Comparison of ENCODE assay signal across 16 cellular contexts in the genomic region with DNA sequence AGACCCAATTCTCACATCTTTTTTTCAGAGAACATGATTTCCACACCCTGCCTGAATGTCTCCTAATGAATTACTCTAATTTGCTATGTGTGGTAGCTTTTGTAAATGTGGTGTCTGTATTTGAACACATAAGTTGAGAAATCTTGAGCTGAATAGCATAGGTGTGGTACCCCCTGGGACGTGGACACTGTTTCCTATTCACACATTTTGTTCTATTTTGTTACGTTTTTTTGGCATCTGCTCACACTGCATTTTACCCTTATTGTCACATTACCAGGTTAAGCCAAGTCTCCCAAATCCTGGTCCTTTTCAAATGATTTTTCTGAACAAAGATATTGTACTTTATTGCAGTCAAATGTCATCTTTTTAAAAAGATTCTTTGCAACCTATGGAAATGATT. TPM values are rescaled to one million over a fixed set of nuclear protein-coding genes. Genes with fewer than 3 reads are reported as not detected.
DNase-seq lines count a peak whose midpoint lies in the region; ATAC-seq and TF ChIP-seq lines count a peak whose summit lies in the region.
"Had no signal": no experiment of that assay in that cellular context is flagged by ENCODE, and none has a peak within 500 bp of the region (broad histone marks: within the 10 kb centered on the region; RNA-seq: fewer than 3 reads in every experiment).

No MANE protein-coding gene starts in this region.

- H3K9me3 Mint-ChIP-seq in activated T-cell treated with anti-CD3 and anti-CD28 coated beads, Interleukin-2, amount 50 U/mL, for 72 hours, result no peaks in the 10 kb centered on the region
- H3K9me3 Mint-ChIP-seq in endodermal cell, result no peaks in the 10 kb centered on the region
- H3K9me3 Mint-ChIP-seq: CD4-positive, alpha-beta memory T cell had no signal

- H3K27me3 Mint-ChIP-seq in activated T-cell treated with anti-CD3 and anti-CD28 coated beads, Interleukin-2, amount 50 U/mL, for 72 hours (ENCODE audit: low read depth), result no peaks in the 10 kb centered on the region
- no peaks in the 10 kb centered on the region for H3K27me3 Mint-ChIP-seq in endodermal cell (ENCODE audit: insufficient read depth)
- H3K27me3 Mint-ChIP-seq: CD4-positive, alpha-beta memory T cell had no signal

- H3K27ac ChIP-seq in endodermal cell (ENCODE audit: low read depth, low read length) (peak overlapping the region; percentile 16), substantia nigra (ENCODE audit: low read depth, low read length, poor library complexity, severe bottlenecking) (peak overlapping the region; percentile 57)
- H3K27ac ChIP-seq: HL-60 had no signal

- H3K27ac Mint-ChIP-seq in activated T-cell treated with anti-CD3 and anti-CD28 coated beads, Interleukin-2, amount 50 U/mL, for 72 hours, result peak overlapping the region; percentile 66
- H3K27ac Mint-ChIP-seq in endodermal cell, result no peak overlapping the region

- TF ChIP-seq CTCF in endodermal cell (conservative IDR thresholded peaks at IDR 0.05) (no peak), GM10266 (IDR thresholded peaks at IDR 0.05; ENCODE audit: control insufficient read depth, insufficient read depth, low read depth, missing control alignments) (no peak)

- H3K4me1 Mint-ChIP-seq in activated T-cell treated with anti-CD3 and anti-CD28 coated beads, Interleukin-2, amount 50 U/mL, for 72 hours (ENCODE audit: low read depth), result peaks cover 72% of the 10 kb centered on the region
- peaks cover 26% of the 10 kb centered on the region for H3K4me1 Mint-ChIP-seq in endodermal cell

- no peak for DNase-seq in activated T-cell treated with anti-CD3 and anti-CD28 coated beads, Interleukin-2, amount 50 U/mL, for 72 hours
- DNase-seq in activated T-cell treated with anti-CD3 and anti-CD28 coated beads, Interleukin-2, amount 50 U/mL, for 1 hour, result no peak
- peak; percentile 63 for DNase-seq in NCI-H69 (lab: John Stamatoyannopoulos, UW)
- no peak for DNase-seq in endodermal cell
- DNase-seq in substantia nigra (lab: John Stamatoyannopoulos, UW), result no peak
- DNase-seq in NCI-H1092 (lab: John Stamatoyannopoulos, UW), result no peak
- no peak for DNase-seq in GM10266 (ENCODE audit: extremely low spot score)
- DNase-seq: activated CD4-positive, alpha-beta T cell treated with anti-CD3 and anti-CD28 coated beads for 4 hours; activated naive CD4-positive, alpha-beta T cell treated with Interleukin-2 at 50 U/mL for 16 hours; CD4-positive, alpha-beta memory T cell; NCI-H187; posterior cingulate gyrus; small intestine; stimulated activated CD4-positive, alpha-beta T cell treated with anti-CD3 and anti-CD28 coated beads, Interleukin-4, amount 100 ng/mL, for 24 hours had no signal

- no peaks in the 10 kb centered on the region for H3K4me1 ChIP-seq in endodermal cell (ENCODE audit: control insufficient read depth, insufficient read depth, low read length)

- WGBS in endodermal cell (ENCODE audit: insufficient coverage in 1 of 2, insufficient read length in 1 of 2), 2 experiments, result 79 to 81% methylated on average over 2 of the region's 2 CpGs

- H3K4me3 ChIP-seq in endodermal cell (ENCODE audit: low read length), result no peak overlapping the region

- H3K9ac ChIP-seq in endodermal cell (ENCODE audit: extremely low read depth, low read length, poor library complexity, severe bottlenecking), result no peak overlapping the region

- peak overlapping the region in 1 of 2 donors; percentile 33 for H3K4me3 Mint-ChIP-seq in activated T-cell treated with anti-CD3 and anti-CD28 coated beads, Interleukin-2, amount 50 U/mL, for 72 hours
- no peak overlapping the region for H3K4me3 Mint-ChIP-seq in endodermal cell
- H3K4me3 Mint-ChIP-seq: CD4-positive, alpha-beta memory T cell had no signal

- H3K36me3 Mint-ChIP-seq in activated T-cell treated with anti-CD3 and anti-CD28 coated beads, Interleukin-2, amount 50 U/mL, for 72 hours (ENCODE audit: insufficient read depth in 2 of 2), result no peaks in the 10 kb centered on the region
- H3K36me3 Mint-ChIP-seq in endodermal cell (ENCODE audit: low read depth), result no peaks in the 10 kb centered on the region
- H3K36me3 Mint-ChIP-seq: CD4-positive, alpha-beta memory T cell had no signal

- H3K9me3 ChIP-seq in endodermal cell (ENCODE audit: control insufficient read depth, low read length), result no peaks in the 10 kb centered on the region

- H3K36me3 ChIP-seq in endodermal cell (ENCODE audit: control insufficient read depth, insufficient read depth, low read length), result no peaks in the 10 kb centered on the region

- H3K27me3 ChIP-seq in endodermal cell (ENCODE audit: control insufficient read depth, insufficient read depth, low read length, poor library complexity, severe bottlenecking), result no peaks in the 10 kb centered on the region

- no peak for ATAC-seq in activated T-cell treated with anti-CD3 and anti-CD28 coated beads, Interleukin-2, amount 50 U/mL, for 72 hours (replicated peaks in 1 of 2)
- no peak for ATAC-seq in GM21825 (IDR thresholded peaks at IDR 0.05; ENCODE audit: unreplicated experiment)

RNA-seq across cellular contexts. Expression of a gene that starts 6.8 kb away (rescaled TPM):
- 10 to 100 TPM; 21.7 to 22.8 TPM for total RNA-seq in activated T-cell treated with anti-CD3 and anti-CD28 coated beads, Interleukin-2, amount 50 U/mL, for 72 hours
- 10 to 100 TPM; 80.2 to 81.6 TPM for total RNA-seq in endodermal cell
- 81.4 TPM for polyA plus RNA-seq in endodermal cell (2013, experiment 1 of 2)
- polyA plus RNA-seq in endodermal cell (2013, experiment 2 of 2), result 81.6 TPM

RNA-seq across cellular contexts. Expression of a gene that starts 40.6 kb away (rescaled TPM):
- total RNA-seq in activated T-cell treated with anti-CD3 and anti-CD28 coated beads, Interleukin-2, amount 50 U/mL, for 72 hours, result 10 to 100 TPM; 21.4 to 22.7 TPM
- total RNA-seq in endodermal cell, result 10 to 100 TPM; 25.6 to 26.5 TPM
- polyA plus RNA-seq in endodermal cell (2013, experiment 1 of 2), result 27.2 TPM
- 31.1 TPM for polyA plus RNA-seq in endodermal cell (2013, experiment 2 of 2)
